18 cellular contexts compared by ENCODE assay signal in genomic region chr12:72432037-72432604, GRCh38.
DNase-seq lines count a peak whose midpoint lies in the region; ATAC-seq, FAIRE-seq and TF ChIP-seq lines count a peak whose summit lies in the region.
"Had no signal": no experiment of that assay in that cellular context is flagged by ENCODE, and none has a peak within 500 bp of the region (broad histone marks: within the 10 kb centered on the region; RNA-seq: fewer than 3 reads in every experiment).

No MANE protein-coding gene starts in this region.

- SMC1A ChIA-PET in GM12878 (lab: Charles Lee; ENCODE audit: uncharacterized antibody, unreplicated experiment), result no interaction called here

- no peak for TF ChIP-seq CTCF in H9 (conservative IDR thresholded peaks at IDR 0.05)
- TF ChIP-seq CTCF in GM12878 (IDR thresholded peaks at IDR 0.05 in 2 of 3, conservative IDR thresholded peaks at IDR 0.05 in 1 of 3; ENCODE audit: control insufficient read depth in 2 of 3, extremely low read depth in 1 of 3, insufficient read depth in 1 of 3, low read depth in 3 of 3, low read length in 3 of 3), result no peak
- no peak for TF ChIP-seq CTCF in glutamatergic neuron (IDR thresholded peaks at IDR 0.05; ENCODE audit: partially characterized antibody, unreplicated experiment)

- CTCF ChIA-PET in GM12878 (lab: Yijun Ruan, JAX), result interaction anchor here (0.6 kb wide), 1 partner anchor 115 kb away, joined by 3 read pairs; no protein-coding TSS in a partner anchor

- H3K4ac ChIP-seq in H9 (ENCODE audit: low read depth, low read length) (no peak overlapping the region), mesenchymal stem cell (ENCODE audit: low read depth in 1 of 2, low read length in 2 of 2) (no peak overlapping the region)

- 0 out of 7 replicates have a peak overlapping the region, but pooled peaks of 1 of the 3 experiments have one; percentile 53 for H3K27ac Mint-ChIP-seq in H9
- H3K27ac Mint-ChIP-seq in glutamatergic neuron (ENCODE audit: unreplicated experiment), result no peak overlapping the region
- H3K27ac Mint-ChIP-seq: CD4-positive, CD25-positive, alpha-beta regulatory T cell had no signal

- H4K91ac ChIP-seq in H9 (ENCODE audit: insufficient read length, low read depth, low read length), result no peak overlapping the region
- H4K91ac ChIP-seq in mesenchymal stem cell (ENCODE audit: low read length), result no peak overlapping the region

- no peak overlapping the region for H3T11ph ChIP-seq in H9 (ENCODE audit: low read length)

- H3K4me3 ChIP-seq in GM12878, result no peak overlapping the region
- H3K4me3 ChIP-seq in mesenchymal stem cell (ENCODE audit: insufficient read depth in 1 of 2, low read depth in 1 of 2, low read length in 2 of 2), result no peak overlapping the region
- peak overlapping the region in 1 of 2 donors; percentile 70 for H3K4me3 ChIP-seq in small intestine (ENCODE audit: low read depth in 1 of 2, low read length in 2 of 2)
- H3K4me3 ChIP-seq: HAP-1 had no signal

- H3K18ac ChIP-seq in H9 (ENCODE audit: insufficient read length, low read depth, low read length) (no peak overlapping the region), mesenchymal stem cell (ENCODE audit: low read depth in 1 of 2, low read length in 2 of 2) (no peak overlapping the region)

- H3K9me3 ChIP-seq in H9 (ENCODE audit: control insufficient read depth, low read depth, low read length) (no peaks in the 10 kb centered on the region), GM12878 (replicated peaks; ENCODE audit: control insufficient read depth, insufficient read depth, low read length) (no peaks in the 10 kb centered on the region), mesenchymal stem cell (ENCODE audit: control insufficient read depth, low read length) (no peaks in the 10 kb centered on the region), small intestine (ENCODE audit: control insufficient read depth, low read depth) (no peaks in the 10 kb centered on the region)
- H3K9me3 ChIP-seq: HAP-1 had no signal

- no peak overlapping the region for H4K8ac ChIP-seq in H9 (replicated peaks; ENCODE audit: insufficient read length, low read depth, low read length)
- no peak overlapping the region for H4K8ac ChIP-seq in mesenchymal stem cell (ENCODE audit: low read length)

- H2BK5ac ChIP-seq in H9 (ENCODE audit: insufficient read length, low read length) (no peak overlapping the region), mesenchymal stem cell (ENCODE audit: low read depth, low read length, poor library complexity, severe bottlenecking) (no peak overlapping the region)

- H3K4me1 Mint-ChIP-seq in H9, result peaks cover 0 to 7% of the 10 kb centered on the region in 2 experiments; a peak in 1 of 4 replicates
- peaks cover 4% of the 10 kb centered on the region for H3K4me1 Mint-ChIP-seq in glutamatergic neuron (ENCODE audit: low read depth, unreplicated experiment)
- H3K4me1 Mint-ChIP-seq: CD4-positive, CD25-positive, alpha-beta regulatory T cell had no signal

- H3K9me3 Mint-ChIP-seq in H9 (peaks cover 0 to 3% of the 10 kb centered on the region in 2 experiments; a peak in 2 of 5 replicates), glutamatergic neuron (ENCODE audit: unreplicated experiment) (no peaks in the 10 kb centered on the region)

- no peak overlapping the region for H3K4me3 Mint-ChIP-seq in H9
- H3K4me3 Mint-ChIP-seq in glutamatergic neuron (ENCODE audit: unreplicated experiment), result no peak overlapping the region
- H3K4me3 Mint-ChIP-seq: CD4-positive, CD25-positive, alpha-beta regulatory T cell had no signal

- no peak overlapping the region for H2BK20ac ChIP-seq in H9 (ENCODE audit: low read depth, low read length, poor library complexity, severe bottlenecking)

- TF ChIP-seq EP300 in GM12878 (IDR thresholded peaks at IDR 0.05; ENCODE audit: borderline replicate concordance in 1 of 2, control insufficient read depth in 1 of 2, low read depth in 2 of 2, low read length in 2 of 2), result no peak

- H3K79me1 ChIP-seq in H9 (ENCODE audit: insufficient read depth, low read depth, low read length, poor library complexity, severe bottlenecking) (no peaks in the 10 kb centered on the region), mesenchymal stem cell (replicated peaks; ENCODE audit: low read length, poor library complexity, severe bottlenecking) (no peaks in the 10 kb centered on the region)

- H3K36me3 Mint-ChIP-seq in H9 (ENCODE audit: insufficient read depth in 1 of 3, low read depth in 3 of 3), result no peaks in the 10 kb centered on the region
- H3K36me3 Mint-ChIP-seq in glutamatergic neuron (ENCODE audit: unreplicated experiment), result no peaks in the 10 kb centered on the region
- H3K36me3 Mint-ChIP-seq: CD4-positive, CD25-positive, alpha-beta regulatory T cell had no signal

- no TSS peak for BruUV-seq in GM12878 (replicated peaks; lab: Mats Ljungman, UMichigan)

- POLR2A ChIA-PET in GM12878 (lab: Charles Lee), result no interaction called here

- H2BK120ac ChIP-seq in H9 (ENCODE audit: low read depth, low read length, poor library complexity, severe bottlenecking), result no peak overlapping the region
- no peak overlapping the region for H2BK120ac ChIP-seq in mesenchymal stem cell (ENCODE audit: low read depth, low read length)

- in situ Hi-C loops in GM12878 (cut with MboI), result no loop called here

- no peak for TF ChIP-seq RAD21 in GM12878 (IDR thresholded peaks at IDR 0.05; ENCODE audit: insufficient read depth, low read depth, low read length)

- peaks cover 2% of the 10 kb centered on the region for H3K23me2 ChIP-seq in H9 (ENCODE audit: insufficient read length, low read depth, low read length, poor library complexity, severe bottlenecking)

- ATAC-seq in GM12878 (peak; percentile 19; the same call in 1 of the 3 replicates), GM18517 (IDR thresholded peaks at IDR 0.05; ENCODE audit: unreplicated experiment) (no peak), GM21390 (IDR thresholded peaks at IDR 0.05; ENCODE audit: unreplicated experiment) (no peak)

- RAD21 ChIA-PET in GM12878 (lab: Charles Lee; ENCODE audit: unreplicated experiment), result no interaction called here

- H3K4me2 ChIP-seq in H9 (ENCODE audit: insufficient read depth, insufficient read length, low read length) (no peak overlapping the region), GM12878 (ENCODE audit: control insufficient read depth, insufficient read depth) (no peak overlapping the region), mesenchymal stem cell (ENCODE audit: low read length, poor library complexity, severe bottlenecking) (peak overlapping the region; percentile 6)

- H3K9ac ChIP-seq in H9 (ENCODE audit: extremely low read depth, insufficient read length, low read length) (no peak overlapping the region), GM12878 (ENCODE audit: control insufficient read depth, insufficient read depth, low read length) (no peak overlapping the region), mesenchymal stem cell (ENCODE audit: low read length) (no peak overlapping the region)

- no peak overlapping the region for H3K27ac ChIP-seq in H9 (ENCODE audit: insufficient read length, low read depth, low read length)
- no peak overlapping the region for H3K27ac ChIP-seq in GM12878 (ENCODE audit: control insufficient read depth, insufficient read depth)
- H3K27ac ChIP-seq in mesenchymal stem cell (ENCODE audit: low read length, poor library complexity, severe bottlenecking), result no peak overlapping the region
- peak overlapping the region; percentile 80 to 91 for H3K27ac ChIP-seq in small intestine (ENCODE audit: low read depth in 1 of 2, low read length in 1 of 2)

- H4K20me1 ChIP-seq in H9 (ENCODE audit: control insufficient read depth, insufficient read depth, insufficient read length), result no peaks in the 10 kb centered on the region
- H4K20me1 ChIP-seq in GM12878 (ENCODE audit: control insufficient read depth, insufficient read depth), result no peaks in the 10 kb centered on the region

- FAIRE-seq in GM12878 (lab: Jason Lieb, UNC), result no peak
- no peak for FAIRE-seq in small intestine (lab: Jason Lieb, UNC)
- FAIRE-seq: D721Med, GM19239 had no signal

- no peak overlapping the region for H3K56ac ChIP-seq in H9 (ENCODE audit: insufficient read length, low read depth, low read length)

- H3K79me2 ChIP-seq in H9 (ENCODE audit: insufficient read depth, low read length), result no peaks in the 10 kb centered on the region
- H3K79me2 ChIP-seq in GM12878 (ENCODE audit: control insufficient read depth, insufficient read depth, low read length), result no peaks in the 10 kb centered on the region

- intact Hi-C loops in GM12878 (cut with micrococcal nuclease; ENCODE audit: unreplicated experiment), result no loop called here

- H3K36me3 ChIP-seq in GM12878 (ENCODE audit: control insufficient read depth in 2 of 2, insufficient read depth in 2 of 2, low read length in 1 of 2) (no peaks in the 10 kb centered on the region), mesenchymal stem cell (ENCODE audit: control insufficient read depth in 1 of 2, insufficient read depth in 2 of 2, low read depth in 1 of 2, low read length in 2 of 2) (no peaks in the 10 kb centered on the region), small intestine (ENCODE audit: control insufficient read depth in 2 of 2, insufficient read depth in 2 of 2, low read length in 2 of 2) (no peaks in the 10 kb centered on the region)
- H3K36me3 ChIP-seq: HAP-1 had no signal

- H2BK12ac ChIP-seq in H9 (ENCODE audit: insufficient read length, low read depth, low read length) (no peak overlapping the region), mesenchymal stem cell (ENCODE audit: low read length in 2 of 2) (no peak overlapping the region)

- H3K23ac ChIP-seq in H9 (ENCODE audit: insufficient read length, low read depth, low read length), result no peak overlapping the region
- no peak overlapping the region for H3K23ac ChIP-seq in mesenchymal stem cell (ENCODE audit: low read length in 2 of 2)

- H3K14ac ChIP-seq in H9 (ENCODE audit: insufficient read depth, low read length) (no peak overlapping the region), mesenchymal stem cell (ENCODE audit: low read length in 2 of 2) (no peak overlapping the region)

- H2BK15ac ChIP-seq in H9 (ENCODE audit: low read depth, low read length) (no peak overlapping the region), mesenchymal stem cell (ENCODE audit: low read depth, poor library complexity, severe bottlenecking) (no peak overlapping the region)

- DNase-seq in H9 (no peak), GM12878 (ENCODE audit: low read depth, low spot score) (no peak), mesenchymal stem cell (no peak), small intestine (peak; percentile 94), glutamatergic neuron (no peak), T1000 (lab: John Stamatoyannopoulos, UW) (no peak)
- DNase-seq: ACHN; CD4-positive, CD25-positive, alpha-beta regulatory T cell; KBM-7; NCI-H1417 treated with DMSO at 0.1 percent for 48 hours; NCI-H2029; NCI-H510A treated with DMSO at 0.1 percent for 48 hours; NCI-H82 had no signal

- H3K4me1 ChIP-seq in H9 (ENCODE audit: insufficient read depth, low read length) (no peaks in the 10 kb centered on the region; the same call in 1 of the 2 replicates), GM12878 (ENCODE audit: control insufficient read depth, insufficient read depth, low read length) (no peaks in the 10 kb centered on the region), mesenchymal stem cell (ENCODE audit: control insufficient read depth, insufficient read depth, low read depth, low read length) (no peaks in the 10 kb centered on the region), small intestine (ENCODE audit: control insufficient read depth in 2 of 2, insufficient read depth in 1 of 2, low read depth in 1 of 2, low read length in 1 of 2) (no peaks in the 10 kb centered on the region)
- H3K4me1 ChIP-seq: HAP-1 had no signal

- H4K5ac ChIP-seq in H9 (ENCODE audit: insufficient read length, low read depth, low read length), result no peak overlapping the region

- H3K27me3 ChIP-seq in H9 (ENCODE audit: insufficient read depth, low read length) (no peaks in the 10 kb centered on the region), GM12878 (replicated peaks in 1 of 2; ENCODE audit: control insufficient read depth in 2 of 2, insufficient read depth in 2 of 2, low read length in 1 of 2) (no peaks in the 10 kb centered on the region), mesenchymal stem cell (ENCODE audit: control insufficient read depth in 1 of 2, insufficient read depth in 1 of 2, low read length in 2 of 2) (no peaks in the 10 kb centered on the region), small intestine (ENCODE audit: control insufficient read depth in 2 of 2, insufficient read depth in 2 of 2, low read length in 2 of 2) (no peaks in the 10 kb centered on the region)

- TF ChIP-seq POLR2A in GM12878 (IDR thresholded peaks at IDR 0.05; ENCODE audit: low read depth, low read length), result no peak

- no peaks in the 10 kb centered on the region for H3K27me3 Mint-ChIP-seq in H9 (ENCODE audit: low read depth)
- no peaks in the 10 kb centered on the region for H3K27me3 Mint-ChIP-seq in glutamatergic neuron (ENCODE audit: unreplicated experiment)
- H3K27me3 Mint-ChIP-seq: CD4-positive, CD25-positive, alpha-beta regulatory T cell had no signal

- WGBS in H9 (ENCODE audit: extremely low coverage, insufficient read length, low lambda C conversion rate), result no CpG with 5 or more reads among the region's 7 CpGs
- WGBS in GM12878 (ENCODE audit: insufficient coverage, insufficient replicate concordance, low lambda C conversion rate, missing lambda C conversion rate), result 19% methylated on average over 7 of the region's 7 CpGs
- WGBS in mesenchymal stem cell, result 76% methylated on average over 7 of the region's 7 CpGs
- 19 to 59% (median 31%) methylated on average over 7 of the region's 7 CpGs for WGBS in small intestine, 3 donors

- peak overlapping the region; percentile 56 for H2AFZ ChIP-seq in H9 (ENCODE audit: low read length)
- no peak overlapping the region for H2AFZ ChIP-seq in GM12878 (ENCODE audit: control insufficient read depth, low read depth, low read length)
- no peak overlapping the region for H2AFZ ChIP-seq in mesenchymal stem cell (ENCODE audit: low read depth, low read length)

- H2AK5ac ChIP-seq in H9 (ENCODE audit: insufficient read length, low read length) (no peak overlapping the region), mesenchymal stem cell (ENCODE audit: low read length, severe bottlenecking) (no peak overlapping the region)

Comparison
In these comparisons a context has a peak if more than half of its experiments do, and no peak if none do; other contexts are left out.
1. H3K27ac ChIP-seq: peak in small intestine (2 of 2); none in H9 (single experiment), GM12878 (single experiment) and mesenchymal stem cell (single experiment).